1 cellular context compared by ENCODE assay signal in the genomic region with DNA sequence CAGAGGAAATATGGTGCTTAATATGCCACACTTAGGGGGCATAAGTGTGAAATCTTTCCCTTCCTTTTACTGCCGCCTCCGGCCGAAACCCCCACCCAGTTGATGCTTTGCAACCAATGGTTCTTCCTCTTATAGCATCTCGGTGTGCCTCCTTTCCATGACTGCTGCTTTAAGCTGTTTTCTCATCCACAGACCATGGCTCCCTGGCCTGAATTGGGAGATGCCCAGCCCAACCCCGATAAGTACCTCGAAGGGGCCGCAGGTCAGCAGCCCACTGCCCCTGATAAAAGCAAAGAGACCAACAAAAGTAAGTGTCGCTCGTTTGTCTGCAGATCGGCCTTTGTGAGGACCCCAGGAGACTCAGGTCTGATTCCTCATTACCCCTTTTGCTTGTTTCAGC.
TF ChIP-seq lines count a peak whose summit lies in the region.

No MANE protein-coding gene starts in this region.

TF ChIP-seq in GM23338, 12 proteins besides CTCF, POLR2A, EP300 and RAD21 (continued from another document):
- TF ChIP-seq, protein P1, sequence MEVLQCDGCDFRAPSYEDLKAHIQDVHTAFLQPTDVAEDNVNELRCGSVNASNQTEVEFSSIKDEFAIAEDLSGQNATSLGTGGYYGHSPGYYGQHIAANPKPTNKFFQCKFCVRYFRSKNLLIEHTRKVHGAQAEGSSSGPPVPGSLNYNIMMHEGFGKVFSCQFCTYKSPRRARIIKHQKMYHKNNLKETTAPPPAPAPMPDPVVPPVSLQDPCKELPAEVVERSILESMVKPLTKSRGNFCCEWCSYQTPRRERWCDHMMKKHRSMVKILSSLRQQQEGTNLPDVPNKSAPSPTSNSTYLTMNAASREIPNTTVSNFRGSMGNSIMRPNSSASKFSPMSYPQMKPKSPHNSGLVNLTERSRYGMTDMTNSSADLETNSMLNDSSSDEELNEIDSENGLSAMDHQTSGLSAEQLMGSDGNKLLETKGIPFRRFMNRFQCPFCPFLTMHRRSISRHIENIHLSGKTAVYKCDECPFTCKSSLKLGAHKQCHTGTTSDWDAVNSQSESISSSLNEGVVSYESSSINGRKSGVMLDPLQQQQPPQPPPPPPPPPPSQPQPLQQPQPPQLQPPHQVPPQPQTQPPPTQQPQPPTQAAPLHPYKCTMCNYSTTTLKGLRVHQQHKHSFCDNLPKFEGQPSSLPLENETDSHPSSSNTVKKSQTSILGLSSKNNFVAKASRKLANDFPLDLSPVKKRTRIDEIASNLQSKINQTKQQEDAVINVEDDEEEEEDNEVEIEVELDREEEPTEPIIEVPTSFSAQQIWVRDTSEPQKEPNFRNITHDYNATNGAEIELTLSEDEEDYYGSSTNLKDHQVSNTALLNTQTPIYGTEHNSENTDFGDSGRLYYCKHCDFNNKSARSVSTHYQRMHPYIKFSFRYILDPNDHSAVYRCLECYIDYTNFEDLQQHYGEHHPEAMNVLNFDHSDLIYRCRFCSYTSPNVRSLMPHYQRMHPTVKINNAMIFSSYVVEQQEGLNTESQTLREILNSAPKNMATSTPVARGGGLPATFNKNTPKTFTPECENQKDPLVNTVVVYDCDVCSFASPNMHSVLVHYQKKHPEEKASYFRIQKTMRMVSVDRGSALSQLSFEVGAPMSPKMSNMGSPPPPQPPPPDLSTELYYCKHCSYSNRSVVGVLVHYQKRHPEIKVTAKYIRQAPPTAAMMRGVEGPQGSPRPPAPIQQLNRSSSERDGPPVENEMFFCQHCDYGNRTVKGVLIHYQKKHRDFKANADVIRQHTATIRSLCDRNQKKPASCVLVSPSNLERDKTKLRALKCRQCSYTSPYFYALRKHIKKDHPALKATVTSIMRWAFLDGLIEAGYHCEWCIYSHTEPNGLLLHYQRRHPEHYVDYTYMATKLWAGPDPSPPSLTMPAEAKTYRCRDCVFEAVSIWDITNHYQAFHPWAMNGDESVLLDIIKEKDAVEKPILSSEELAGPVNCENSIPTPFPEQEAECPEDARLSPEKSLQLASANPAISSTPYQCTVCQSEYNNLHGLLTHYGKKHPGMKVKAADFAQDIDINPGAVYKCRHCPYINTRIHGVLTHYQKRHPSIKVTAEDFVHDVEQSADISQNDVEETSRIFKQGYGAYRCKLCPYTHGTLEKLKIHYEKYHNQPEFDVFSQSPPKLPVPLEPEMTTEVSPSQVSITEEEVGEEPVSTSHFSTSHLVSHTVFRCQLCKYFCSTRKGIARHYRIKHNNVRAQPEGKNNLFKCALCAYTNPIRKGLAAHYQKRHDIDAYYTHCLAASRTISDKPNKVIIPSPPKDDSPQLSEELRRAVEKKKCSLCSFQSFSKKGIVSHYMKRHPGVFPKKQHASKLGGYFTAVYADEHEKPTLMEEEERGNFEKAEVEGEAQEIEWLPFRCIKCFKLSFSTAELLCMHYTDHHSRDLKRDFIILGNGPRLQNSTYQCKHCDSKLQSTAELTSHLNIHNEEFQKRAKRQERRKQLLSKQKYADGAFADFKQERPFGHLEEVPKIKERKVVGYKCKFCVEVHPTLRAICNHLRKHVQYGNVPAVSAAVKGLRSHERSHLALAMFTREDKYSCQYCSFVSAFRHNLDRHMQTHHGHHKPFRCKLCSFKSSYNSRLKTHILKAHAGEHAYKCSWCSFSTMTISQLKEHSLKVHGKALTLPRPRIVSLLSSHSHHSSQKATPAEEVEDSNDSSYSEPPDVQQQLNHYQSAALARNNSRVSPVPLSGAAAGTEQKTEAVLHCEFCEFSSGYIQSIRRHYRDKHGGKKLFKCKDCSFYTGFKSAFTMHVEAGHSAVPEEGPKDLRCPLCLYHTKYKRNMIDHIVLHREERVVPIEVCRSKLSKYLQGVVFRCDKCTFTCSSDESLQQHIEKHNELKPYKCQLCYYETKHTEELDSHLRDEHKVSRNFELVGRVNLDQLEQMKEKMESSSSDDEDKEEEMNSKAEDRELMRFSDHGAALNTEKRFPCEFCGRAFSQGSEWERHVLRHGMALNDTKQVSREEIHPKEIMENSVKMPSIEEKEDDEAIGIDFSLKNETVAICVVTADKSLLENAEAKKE (CRISPR knock-in tag; IDR thresholded peaks at IDR 0.05) = no peak
- no peak for TF ChIP-seq STAT1 (IDR thresholded peaks at IDR 0.05; ENCODE audit: unreplicated experiment)
- no peak for TF ChIP-seq ZNF114 (CRISPR knock-in tag; IDR thresholded peaks at IDR 0.05)
- no peak for TF ChIP-seq POLR2AphosphoS5 (IDR thresholded peaks at IDR 0.05; ENCODE audit: low read depth)
- TF ChIP-seq, protein P2, sequence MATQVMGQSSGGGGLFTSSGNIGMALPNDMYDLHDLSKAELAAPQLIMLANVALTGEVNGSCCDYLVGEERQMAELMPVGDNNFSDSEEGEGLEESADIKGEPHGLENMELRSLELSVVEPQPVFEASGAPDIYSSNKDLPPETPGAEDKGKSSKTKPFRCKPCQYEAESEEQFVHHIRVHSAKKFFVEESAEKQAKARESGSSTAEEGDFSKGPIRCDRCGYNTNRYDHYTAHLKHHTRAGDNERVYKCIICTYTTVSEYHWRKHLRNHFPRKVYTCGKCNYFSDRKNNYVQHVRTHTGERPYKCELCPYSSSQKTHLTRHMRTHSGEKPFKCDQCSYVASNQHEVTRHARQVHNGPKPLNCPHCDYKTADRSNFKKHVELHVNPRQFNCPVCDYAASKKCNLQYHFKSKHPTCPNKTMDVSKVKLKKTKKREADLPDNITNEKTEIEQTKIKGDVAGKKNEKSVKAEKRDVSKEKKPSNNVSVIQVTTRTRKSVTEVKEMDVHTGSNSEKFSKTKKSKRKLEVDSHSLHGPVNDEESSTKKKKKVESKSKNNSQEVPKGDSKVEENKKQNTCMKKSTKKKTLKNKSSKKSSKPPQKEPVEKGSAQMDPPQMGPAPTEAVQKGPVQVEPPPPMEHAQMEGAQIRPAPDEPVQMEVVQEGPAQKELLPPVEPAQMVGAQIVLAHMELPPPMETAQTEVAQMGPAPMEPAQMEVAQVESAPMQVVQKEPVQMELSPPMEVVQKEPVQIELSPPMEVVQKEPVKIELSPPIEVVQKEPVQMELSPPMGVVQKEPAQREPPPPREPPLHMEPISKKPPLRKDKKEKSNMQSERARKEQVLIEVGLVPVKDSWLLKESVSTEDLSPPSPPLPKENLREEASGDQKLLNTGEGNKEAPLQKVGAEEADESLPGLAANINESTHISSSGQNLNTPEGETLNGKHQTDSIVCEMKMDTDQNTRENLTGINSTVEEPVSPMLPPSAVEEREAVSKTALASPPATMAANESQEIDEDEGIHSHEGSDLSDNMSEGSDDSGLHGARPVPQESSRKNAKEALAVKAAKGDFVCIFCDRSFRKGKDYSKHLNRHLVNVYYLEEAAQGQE (IDR thresholded peaks at IDR 0.05; ENCODE audit: unreplicated experiment) = no peak
- TF ChIP-seq CREB1 (CRISPR knock-in tag; IDR thresholded peaks at IDR 0.05; ENCODE audit: low read depth) = no peak
- no peak for TF ChIP-seq ZNF331 (CRISPR knock-in tag; IDR thresholded peaks at IDR 0.05; ENCODE audit: low read depth)
- TF ChIP-seq EZH2 (IDR thresholded peaks at IDR 0.05; ENCODE audit: low read depth, unreplicated experiment) = no peak
- TF ChIP-seq NANOG (IDR thresholded peaks at IDR 0.05; ENCODE audit: borderline replicate concordance) = no peak
- TF ChIP-seq, protein P3, sequence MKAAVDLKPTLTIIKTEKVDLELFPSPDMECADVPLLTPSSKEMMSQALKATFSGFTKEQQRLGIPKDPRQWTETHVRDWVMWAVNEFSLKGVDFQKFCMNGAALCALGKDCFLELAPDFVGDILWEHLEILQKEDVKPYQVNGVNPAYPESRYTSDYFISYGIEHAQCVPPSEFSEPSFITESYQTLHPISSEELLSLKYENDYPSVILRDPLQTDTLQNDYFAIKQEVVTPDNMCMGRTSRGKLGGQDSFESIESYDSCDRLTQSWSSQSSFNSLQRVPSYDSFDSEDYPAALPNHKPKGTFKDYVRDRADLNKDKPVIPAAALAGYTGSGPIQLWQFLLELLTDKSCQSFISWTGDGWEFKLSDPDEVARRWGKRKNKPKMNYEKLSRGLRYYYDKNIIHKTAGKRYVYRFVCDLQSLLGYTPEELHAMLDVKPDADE (IDR thresholded peaks at IDR 0.05) = no peak
